In the genomic region with DNA sequence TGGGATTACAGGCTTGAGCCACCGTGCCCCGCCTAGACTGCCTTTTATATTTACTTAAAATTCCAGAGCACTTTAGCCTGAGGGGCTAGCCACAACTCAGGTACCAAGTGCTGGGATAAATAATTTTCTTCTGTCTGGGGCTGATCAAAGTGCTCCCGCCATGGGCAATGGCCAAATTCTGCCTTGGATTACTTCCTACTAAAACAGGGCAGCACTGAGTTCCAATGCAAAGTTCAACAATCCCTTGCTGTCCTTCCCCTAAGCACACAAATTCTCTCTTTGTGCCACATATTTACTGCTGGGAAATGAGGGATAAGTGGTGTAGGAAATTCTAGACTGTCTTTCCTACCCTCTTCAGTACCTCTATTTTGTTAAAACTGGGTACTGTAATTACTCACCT, we compare ENCODE assay signal across 20 cellular contexts.
"Had no signal": no experiment of that assay in that cellular context is flagged by ENCODE, and none has a peak within 500 bp of the region (broad histone marks: within the 10 kb centered on the region; RNA-seq: fewer than 3 reads in every experiment).

No MANE protein-coding gene starts in this region.

- DNase-seq: dermis blood vessel endothelial cell; effector memory CD8-positive, alpha-beta T cell; hypothalamus; mesendoderm; midbrain; naive thymus-derived CD8-positive, alpha-beta T cell; nephron progenitor cell; nucleus accumbens; sigmoid colon; stimulated activated CD4-positive, alpha-beta T cell treated with anti-CD3 and anti-CD28 coated beads, Interleukin-2, amount 100 ng/mL, for 24 hours; stimulated activated CD4-positive, alpha-beta T cell treated with anti-CD3 and anti-CD28 coated beads, Interleukin-4, amount 100 ng/mL, for 24 hours; stimulated activated naive CD8-positive, alpha-beta T cell treated with anti-CD3 and anti-CD28 coated beads, Interleukin-15, Interleukin-2, amounts not matched to agents 100 U/mL and 50 U/mL, for 24 hours; substantia nigra; testis; tibial artery had no signal

- H3K9me3 Mint-ChIP-seq: effector memory CD8-positive, alpha-beta T cell; stimulated activated effector memory CD8-positive, alpha-beta T cell treated with anti-CD3 and anti-CD28 coated beads, Interleukin-12 subunit alpha, Interleukin-12 subunit beta, amount 100 ng/mL, for 72 hours; type B pancreatic cell had no signal

- H3K27me3 ChIP-seq: right atrium auricular region, sigmoid colon, testis, tibial artery had no signal

- ATAC-seq: effector memory CD8-positive, alpha-beta T cell; naive thymus-derived CD8-positive, alpha-beta T cell; stimulated activated effector memory CD8-positive, alpha-beta T cell treated with anti-CD3 and anti-CD28 coated beads, Interleukin-12 subunit alpha, Interleukin-12 subunit beta, amount 100 ng/mL, for 72 hours; stimulated activated naive CD8-positive, alpha-beta T cell treated with anti-CD3 and anti-CD28 coated beads, Interleukin-15, Interleukin-2, amounts not matched to agents 100 U/mL and 50 U/mL, for 24 hours had no signal

- H3K36me3 ChIP-seq: prostate gland, right atrium auricular region, sigmoid colon, tibial artery had no signal

- H3K27ac Mint-ChIP-seq: effector memory CD8-positive, alpha-beta T cell; naive thymus-derived CD8-positive, alpha-beta T cell; stimulated activated effector memory CD8-positive, alpha-beta T cell treated with anti-CD3 and anti-CD28 coated beads, Interleukin-12 subunit alpha, Interleukin-12 subunit beta, amount 100 ng/mL, for 72 hours; type B pancreatic cell had no signal

- H3K27me3 Mint-ChIP-seq: type B pancreatic cell had no signal

- H3K27ac ChIP-seq: coronary artery, prostate gland, right atrium auricular region, sigmoid colon, testis, tibial artery had no signal

- H3K4me1 ChIP-seq: prostate gland, right atrium auricular region, sigmoid colon, testis, tibial artery had no signal

- H3K4me3 Mint-ChIP-seq: effector memory CD8-positive, alpha-beta T cell; naive thymus-derived CD8-positive, alpha-beta T cell; nephron progenitor cell; stimulated activated effector memory CD8-positive, alpha-beta T cell treated with anti-CD3 and anti-CD28 coated beads, Interleukin-12 subunit alpha, Interleukin-12 subunit beta, amount 100 ng/mL, for 72 hours; type B pancreatic cell had no signal

- H3K36me3 Mint-ChIP-seq: stimulated activated effector memory CD8-positive, alpha-beta T cell treated with anti-CD3 and anti-CD28 coated beads, Interleukin-12 subunit alpha, Interleukin-12 subunit beta, amount 100 ng/mL, for 72 hours had no signal

- H3K4me3 ChIP-seq: coronary artery, prostate gland, right atrium auricular region, sigmoid colon, testis, tibial artery had no signal

- H3K4me1 Mint-ChIP-seq: nephron progenitor cell; stimulated activated effector memory CD8-positive, alpha-beta T cell treated with anti-CD3 and anti-CD28 coated beads, Interleukin-12 subunit alpha, Interleukin-12 subunit beta, amount 100 ng/mL, for 72 hours had no signal

- H3K9me3 ChIP-seq: prostate gland, right atrium auricular region, sigmoid colon, testis, tibial artery had no signal
